In genomic region chr15:63236272-63236671, GRCh38 we compare ENCODE assay signal across 1 cellular context.
A peak's percentile ranks its signal among the peaks of the same experiment; 100 is the strongest.
TF ChIP-seq lines count a peak whose summit lies in the region.

No MANE protein-coding gene starts in this region.

TF ChIP-seq in endothelial cell of umbilical vein, 7 proteins besides CTCF, POLR2A, EP300 and RAD21:
- TF ChIP-seq GATA2 (IDR thresholded peaks at IDR 0.05; ENCODE audit: insufficient read depth, insufficient read length, low read depth, low read length) (no peak), JUN (IDR thresholded peaks at IDR 0.05; ENCODE audit: borderline replicate concordance, insufficient read depth, insufficient read length, low read depth) (peak; percentile 65), POLR2AphosphoS5 (IDR thresholded peaks at IDR 0.05; ENCODE audit: insufficient read depth, low read depth, low read length) (peak; percentile 30), EZH2 (IDR thresholded peaks at IDR 0.05; ENCODE audit: borderline replicate concordance, low read depth, low read length, severe bottlenecking) (no peak), FOS (IDR thresholded peaks at IDR 0.05; ENCODE audit: borderline replicate concordance, insufficient read depth, low read length) (peak; percentile 85), MYC (IDR thresholded peaks at IDR 0.05; ENCODE audit: low read depth, low read length) (no peak), MAX (IDR thresholded peaks at IDR 0.05; ENCODE audit: insufficient read depth, insufficient read length) (no peak)
